ENCODE assay signal across 21 cellular contexts in genomic region chr10:29305031-29305335, GRCh38. TPM values are rescaled to one million over a fixed set of nuclear protein-coding genes. Genes with fewer than 3 reads are reported as not detected.
DNase-seq lines count a peak whose midpoint lies in the region; ATAC-seq and TF ChIP-seq lines count a peak whose summit lies in the region.
"Had no signal": no experiment of that assay in that cellular context is flagged by ENCODE, and none has a peak within 500 bp of the region (broad histone marks: within the 10 kb centered on the region; RNA-seq: fewer than 3 reads in every experiment).

No MANE protein-coding gene starts in this region.

- peak overlapping the region; percentile 19 for H3K4me3 ChIP-seq in left ventricle myocardium inferior
- no peak overlapping the region for H3K4me3 ChIP-seq in SJSA1
- H3K4me3 ChIP-seq in upper lobe of right lung = no peak overlapping the region
- H3K4me3 ChIP-seq: SJCRH30 had no signal

- intact Hi-C loops in left ventricle myocardium inferior (cut with micrococcal nuclease) (loop anchor here (10.0 kb wide), 1 partner anchor 640 kb away; no protein-coding TSS in a partner anchor), Right ventricle myocardium superior (cut with DNase I) (loop anchor here (10.0 kb wide), 3 partner anchors 150 to 680 kb away; no protein-coding TSS in a partner anchor), upper lobe of right lung (cut with DNase I) (loop anchor here (10.0 kb wide), 1 partner anchor 640 kb away; no protein-coding TSS in a partner anchor)

- peak overlapping the region; percentile 79 for H3K27ac Mint-ChIP-seq in mesothelial cell of epicardium
- no peak overlapping the region for H3K27ac Mint-ChIP-seq in activated T-cell treated with anti-CD3 and anti-CD28 coated beads, Interleukin-2, amount 50 U/mL, for 72 hours
- H3K27ac Mint-ChIP-seq: activated CD8-positive, alpha-beta T cell treated with anti-CD3 and anti-CD28 coated beads, Interleukin-2, amount 10 ng/mL, durations not matched to agents 7 days and 5 days; activated naive CD8-positive, alpha-beta T cell treated with anti-CD3 and anti-CD28 coated beads, Interleukin-2, amount 50 U/mL, for 24 hours had no signal

- H3K27me3 ChIP-seq in left ventricle myocardium inferior (ENCODE audit: low read depth) (no peaks in the 10 kb centered on the region), SJSA1 (replicated peaks) (no peaks in the 10 kb centered on the region), upper lobe of right lung (no peaks in the 10 kb centered on the region)
- H3K27me3 ChIP-seq: esophagus muscularis mucosa, SJCRH30 had no signal

- H3K4me3 Mint-ChIP-seq in mesothelial cell of epicardium = no peak overlapping the region
- peak overlapping the region in 1 of 2 donors; percentile 45 for H3K4me3 Mint-ChIP-seq in activated T-cell treated with anti-CD3 and anti-CD28 coated beads, Interleukin-2, amount 50 U/mL, for 72 hours
- H3K4me3 Mint-ChIP-seq: activated CD8-positive, alpha-beta T cell treated with anti-CD3 and anti-CD28 coated beads, Interleukin-2, amount 10 ng/mL, durations not matched to agents 7 days and 5 days; activated naive CD8-positive, alpha-beta T cell treated with anti-CD3 and anti-CD28 coated beads, Interleukin-2, amount 50 U/mL, for 24 hours; effector memory CD8-positive, alpha-beta T cell had no signal

- CTCF ChIA-PET in RWPE1 (lab: Yijun Ruan, JAX) = interaction anchor here (0.6 to 1.7 kb wide), 9 partner anchors 12 to 1127 kb away, joined by 3 to 18 read pairs (median 3); partner anchors contain the start of gene BAMBI

- no peak for DNase-seq in left ventricle myocardium inferior
- DNase-seq in Right ventricle myocardium superior = no peak
- DNase-seq in SJSA1 (ENCODE audit: low read depth in 1 of 2, low spot score in 2 of 2) = no peak
- DNase-seq in mesothelial cell of epicardium (ENCODE audit: low spot score in 2 of 2, unreplicated experiment in 2 of 2) = no peak
- DNase-seq in upper lobe of right lung = no peak
- no peak for DNase-seq in activated T-cell treated with anti-CD3 and anti-CD28 coated beads, Interleukin-2, amount 50 U/mL, for 72 hours
- no peak for DNase-seq in effector CD8-positive, alpha-beta T cell (lab: John Stamatoyannopoulos, UW)
- DNase-seq in RWPE1 (ENCODE audit: low spot score) = no peak
- DNase-seq: activated CD4-positive, CD25-positive, alpha-beta regulatory T cell treated with anti-CD3 and anti-CD28 coated beads, Interleukin-2, amount 50 U/mL, for 72 hours; activated effector memory CD4-positive, alpha-beta T cell treated with anti-CD3 and anti-CD28 coated beads, Interleukin-2, amount 50 U/mL, for 16 hours; activated T-cell treated with anti-CD3 and anti-CD28 coated beads for 4 hours; NCI-H1105 had no signal

- POLR2A ChIA-PET in RWPE1 (lab: Yijun Ruan, JAX; ENCODE audit: low non-redundant PET) = no interaction called here

- no peaks in the 10 kb centered on the region for H3K27me3 Mint-ChIP-seq in mesothelial cell of epicardium (ENCODE audit: low read depth)
- H3K27me3 Mint-ChIP-seq in activated T-cell treated with anti-CD3 and anti-CD28 coated beads, Interleukin-2, amount 50 U/mL, for 72 hours (ENCODE audit: low read depth) = peaks cover 22% of the 10 kb centered on the region

- H3K36me3 ChIP-seq in left ventricle myocardium inferior = no peaks in the 10 kb centered on the region
- H3K36me3 ChIP-seq in SJSA1 = no peaks in the 10 kb centered on the region
- H3K36me3 ChIP-seq in upper lobe of right lung = no peaks in the 10 kb centered on the region
- H3K36me3 ChIP-seq: esophagus muscularis mucosa, neutrophil, SJCRH30 had no signal

- H3K9me3 Mint-ChIP-seq in mesothelial cell of epicardium = peaks cover 37% of the 10 kb centered on the region
- peaks cover 4 to 6% of the 10 kb centered on the region in 2 donors for H3K9me3 Mint-ChIP-seq in activated T-cell treated with anti-CD3 and anti-CD28 coated beads, Interleukin-2, amount 50 U/mL, for 72 hours

- H3K9me3 ChIP-seq in left ventricle myocardium inferior (replicated peaks) (peaks cover 22% of the 10 kb centered on the region), SJSA1 (replicated peaks) (peaks cover 14% of the 10 kb centered on the region), upper lobe of right lung (no peaks in the 10 kb centered on the region)
- H3K9me3 ChIP-seq: neutrophil had no signal

- peaks cover 23% of the 10 kb centered on the region for H3K4me1 Mint-ChIP-seq in mesothelial cell of epicardium
- no peaks in the 10 kb centered on the region for H3K4me1 Mint-ChIP-seq in activated T-cell treated with anti-CD3 and anti-CD28 coated beads, Interleukin-2, amount 50 U/mL, for 72 hours (ENCODE audit: low read depth)
- H3K4me1 Mint-ChIP-seq: activated naive CD8-positive, alpha-beta T cell treated with anti-CD3 and anti-CD28 coated beads, Interleukin-2, amount 50 U/mL, for 24 hours had no signal

- H3K27ac ChIP-seq in left ventricle myocardium inferior (replicated peaks) (peak overlapping the region; percentile 22), SJSA1 (peak overlapping the region; percentile 62), upper lobe of right lung (peak overlapping the region; percentile 7), RWPE1 (no peak overlapping the region)
- H3K27ac ChIP-seq: esophagus muscularis mucosa, neutrophil, SJCRH30 had no signal

- H3K4me1 ChIP-seq in left ventricle myocardium inferior = peaks cover 12% of the 10 kb centered on the region
- H3K4me1 ChIP-seq in SJSA1 (replicated peaks) = peaks cover 11% of the 10 kb centered on the region
- H3K4me1 ChIP-seq in upper lobe of right lung = no peaks in the 10 kb centered on the region
- H3K4me1 ChIP-seq: SJCRH30 had no signal

- TF ChIP-seq CTCF in left ventricle myocardium inferior (IDR thresholded peaks at IDR 0.05; ENCODE audit: borderline replicate concordance) (no peak), mesothelial cell of epicardium (IDR thresholded peaks at IDR 0.05; ENCODE audit: unreplicated experiment) (no peak), upper lobe of right lung (IDR thresholded peaks at IDR 0.05) (no peak), RWPE1 (conservative IDR thresholded peaks at IDR 0.05; ENCODE audit: low read depth) (no peak)

- H3K36me3 Mint-ChIP-seq in mesothelial cell of epicardium = peaks cover 22% of the 10 kb centered on the region
- peaks cover 4 to 10% of the 10 kb centered on the region in 2 donors for H3K36me3 Mint-ChIP-seq in activated T-cell treated with anti-CD3 and anti-CD28 coated beads, Interleukin-2, amount 50 U/mL, for 72 hours (ENCODE audit: insufficient read depth in 2 of 2)

- ATAC-seq in Right ventricle myocardium superior (ENCODE audit: poor library complexity) (no peak), upper lobe of right lung (no peak)
- no peak for ATAC-seq in activated T-cell treated with anti-CD3 and anti-CD28 coated beads, Interleukin-2, amount 50 U/mL, for 72 hours (replicated peaks in 1 of 2)
- ATAC-seq: activated CD8-positive, alpha-beta T cell treated with anti-CD3 and anti-CD28 coated beads, Interleukin-2, amount 10 ng/mL, durations not matched to agents 7 days and 5 days; effector memory CD8-positive, alpha-beta T cell had no signal

RNA-seq across cellular contexts. Expression of gene LYZL1, which starts 16.1 kb away (rescaled TPM):
- total RNA-seq in left ventricle myocardium inferior (not detected), Right ventricle myocardium superior (not detected), mesothelial cell of epicardium (not detected in 3 replicates), upper lobe of right lung (not detected)
- not detected in 2 replicates for total RNA-seq in SJSA1 (2014; rRNA removed; shearing (Covaris generic))
- not detected for total RNA-seq in activated T-cell treated with anti-CD3 and anti-CD28 coated beads, Interleukin-2, amount 50 U/mL, for 72 hours
- total RNA-seq: activated CD8-positive, alpha-beta T cell treated with anti-CD3 and anti-CD28 coated beads, Interleukin-2, amount 10 ng/mL, durations not matched to agents 7 days and 5 days; esophagus muscularis mucosa; frontal cortex; liver; SJCRH30; T-helper 1 cell treated with Interleukin-12 subunit alpha and Interleukin-12 subunit beta and Interleukin-4 antibody, amounts not matched to agents 30 ng/mL and 1 ng/mL, for 36 hours had no signal
